Comparison of ENCODE assay signal across 7 cellular contexts in the genomic region with DNA sequence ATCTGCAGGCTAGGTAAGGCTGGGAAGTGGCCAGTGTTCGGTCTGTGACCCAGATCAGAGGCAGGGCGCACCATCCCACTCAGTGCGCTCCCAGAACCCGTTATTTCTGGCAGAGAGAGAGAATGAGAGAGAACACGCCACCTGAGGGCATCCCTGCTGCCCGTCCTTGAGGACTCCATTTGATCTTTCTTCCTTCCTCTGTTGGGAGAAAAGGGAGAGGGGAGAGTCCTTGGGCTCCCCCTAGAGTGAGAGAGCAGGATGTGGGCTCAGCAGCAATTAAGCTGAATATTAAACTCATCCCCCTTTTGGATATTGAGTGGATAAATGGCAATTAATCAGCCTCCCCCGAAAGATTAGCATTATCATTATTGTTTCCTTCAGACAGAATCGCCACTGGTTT.
DNase-seq lines count a peak whose midpoint lies in the region; TF ChIP-seq lines count a peak whose summit lies in the region.

No MANE protein-coding gene starts in this region.

- no peak overlapping the region for H3K9ac ChIP-seq in colonic mucosa (ENCODE audit: low read depth in 2 of 2, low read length in 2 of 2)

- H3K36me3 ChIP-seq in GM06990 (ENCODE audit: control insufficient read depth, insufficient read depth, low read length) = no peaks in the 10 kb centered on the region
- no peaks in the 10 kb centered on the region for H3K36me3 ChIP-seq in colonic mucosa

- no peak overlapping the region for H3K27ac ChIP-seq in colonic mucosa

- no peaks in the 10 kb centered on the region for H3K9me3 ChIP-seq in colonic mucosa

- TF ChIP-seq CTCF in GM06990 (IDR thresholded peaks at IDR 0.05; ENCODE audit: insufficient read depth, low read length, poor library complexity, severe bottlenecking) (peak; percentile 31), lower leg skin (IDR thresholded peaks at IDR 0.05) (no peak), colonic mucosa (IDR thresholded peaks at IDR 0.05) (no peak)

- DNase-seq in GM06990 (ENCODE audit: extremely low read depth, insufficient read length) = no peak
- peak; percentile 61 to 71 for DNase-seq in Kasumi-1 (lab: John Stamatoyannopoulos, UW)
- DNase-seq in astrocyte of the hippocampus (ENCODE audit: low read depth, low spot score) = peak; percentile 7
- peak; percentile 25 for DNase-seq in myocyte (ENCODE audit: low read depth)
- no peak for DNase-seq in NCI-H187 (lab: John Stamatoyannopoulos, UW)
- no peak for DNase-seq in lower leg skin (ENCODE audit: low spot score in 2 of 2)
- no peak for DNase-seq in colonic mucosa

- H3K27me3 ChIP-seq in GM06990 (replicated peaks; ENCODE audit: control insufficient read depth, insufficient read depth, low read length) (no peaks in the 10 kb centered on the region), colonic mucosa (no peaks in the 10 kb centered on the region)

- TF ChIP-seq POLR2A in lower leg skin (IDR thresholded peaks at IDR 0.05) = no peak

- H3K4me1 ChIP-seq in colonic mucosa = no peaks in the 10 kb centered on the region

- H3K4me3 ChIP-seq in GM06990 (replicated peaks; ENCODE audit: low read depth, low read length) (no peak overlapping the region), lower leg skin (ENCODE audit: low read depth, poor library complexity, severe bottlenecking) (no peak overlapping the region), colonic mucosa (no peak overlapping the region)

- intact Hi-C loops in lower leg skin (cut with DNase I; ENCODE audit: low total_unique reads) (loop anchor here (10.0 kb wide), 1 partner anchor 299 kb away; no protein-coding TSS in a partner anchor), colonic mucosa (cut with DNase I) (loop anchor here (10.0 kb wide), 1 partner anchor 329 kb away; no protein-coding TSS in a partner anchor)

- WGBS in lower leg skin, 2 donors = 89 to 94% methylated on average over 8 of the region's 8 CpGs

Comparison
In these comparisons a context has a peak if more than half of its experiments do, and no peak if none do; other contexts are left out.
1. DNase-seq: peak in Kasumi-1 (2 of 2), astrocyte of the hippocampus (single experiment) and myocyte (single experiment); none in GM06990 (single experiment), NCI-H187 (0 of 2), lower leg skin (0 of 2) and colonic mucosa (single experiment).